ENCODE assay signal across 1 cellular context in the genomic region with DNA sequence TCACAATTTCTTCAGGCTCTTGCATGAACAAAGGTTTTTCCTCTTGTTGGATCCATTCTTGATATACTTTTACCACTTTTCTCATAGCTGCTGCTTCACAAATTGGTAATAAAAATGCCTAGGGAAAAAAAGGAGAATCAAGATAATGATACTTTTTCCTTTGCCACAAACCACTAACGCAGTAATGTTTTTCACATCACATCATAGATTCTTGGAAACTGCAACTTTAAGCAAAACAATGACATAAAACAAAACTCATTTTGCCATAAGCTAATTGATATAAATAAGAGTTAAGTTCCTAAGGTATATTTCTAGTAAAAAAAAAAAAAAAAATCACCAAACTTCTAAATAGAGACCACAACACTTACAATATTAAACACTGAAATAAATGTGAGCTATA.
A peak's percentile ranks its signal among the peaks of the same experiment; 100 is the strongest.
TF ChIP-seq lines count a peak whose summit lies in the region.

No MANE protein-coding gene starts in this region.

TF ChIP-seq in HepG2, 621 proteins besides CTCF, POLR2A, EP300 and RAD21 (continued from another document):
- TF ChIP-seq, protein P1, sequence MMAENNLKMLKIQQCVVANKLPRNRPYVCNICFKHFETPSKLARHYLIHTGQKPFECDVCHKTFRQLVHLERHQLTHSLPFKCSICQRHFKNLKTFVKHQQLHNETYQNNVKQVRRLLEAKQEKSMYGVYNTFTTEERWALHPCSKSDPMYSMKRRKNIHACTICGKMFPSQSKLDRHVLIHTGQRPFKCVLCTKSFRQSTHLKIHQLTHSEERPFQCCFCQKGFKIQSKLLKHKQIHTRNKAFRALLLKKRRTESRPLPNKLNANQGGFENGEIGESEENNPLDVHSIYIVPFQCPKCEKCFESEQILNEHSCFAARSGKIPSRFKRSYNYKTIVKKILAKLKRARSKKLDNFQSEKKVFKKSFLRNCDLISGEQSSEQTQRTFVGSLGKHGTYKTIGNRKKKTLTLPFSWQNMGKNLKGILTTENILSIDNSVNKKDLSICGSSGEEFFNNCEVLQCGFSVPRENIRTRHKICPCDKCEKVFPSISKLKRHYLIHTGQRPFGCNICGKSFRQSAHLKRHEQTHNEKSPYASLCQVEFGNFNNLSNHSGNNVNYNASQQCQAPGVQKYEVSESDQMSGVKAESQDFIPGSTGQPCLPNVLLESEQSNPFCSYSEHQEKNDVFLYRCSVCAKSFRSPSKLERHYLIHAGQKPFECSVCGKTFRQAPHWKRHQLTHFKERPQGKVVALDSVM (CRISPR knock-in tag; IDR thresholded peaks at IDR 0.05) = no peak
- TF ChIP-seq KDM5A (IDR thresholded peaks at IDR 0.05; ENCODE audit: borderline replicate concordance, low read length) (0 out of 2 replicates have a peak, but pooled peaks have one; percentile 11), ZNF546 (CRISPR knock-in tag; conservative IDR thresholded peaks at IDR 0.05) (no peak)
